18 cellular contexts compared by ENCODE assay signal in genomic region chr7:128430207-128430606, GRCh38. TPM values are rescaled to one million over a fixed set of nuclear protein-coding genes. Genes with fewer than 3 reads are reported as not detected.
DNase-seq lines count a peak whose midpoint lies in the region; ATAC-seq, FAIRE-seq and TF ChIP-seq lines count a peak whose summit lies in the region.
"Had no signal": no experiment of that assay in that cellular context is flagged by ENCODE, and none has a peak within 500 bp of the region (broad histone marks: within the 10 kb centered on the region; RNA-seq: fewer than 3 reads in every experiment).

No MANE protein-coding gene starts in this region.

- no peak for FAIRE-seq in A549 (lab: Jason Lieb, UNC)

- CTCF ChIA-PET in A549 (lab: Yijun Ruan, JAX) (interaction anchor here (0.7 to 23.8 kb wide), 12 partner anchors 14 to 454 kb away, joined by 3 to 695 read pairs (median 4); partner anchors contain the start of genes IMPDH1 and RBM28), PC-9 (lab: Charles Lee) (interaction anchor here (1.1 to 7.3 kb wide), 4 partner anchors 10 to 86 kb away, joined by 3 to 73 read pairs (median 6); partner anchors contain the start of gene RBM28)

- H3K27me3 ChIP-seq in PC-9 (ENCODE audit: insufficient read depth, low read depth), result no peaks in the 10 kb centered on the region
- H3K27me3 ChIP-seq: SJSA1 had no signal

- H3K4me1 ChIP-seq in A549 (peaks cover 62% of the 10 kb centered on the region), PC-9 (replicated peaks; ENCODE audit: insufficient read depth) (peaks cover 65% of the 10 kb centered on the region)
- H3K4me1 ChIP-seq: HAP-1 had no signal

- 76% methylated on average over 3 of the region's 3 CpGs for WGBS in A549 (ENCODE audit: missing lambda C conversion rate)

- H2AFZ ChIP-seq in PC-9, result no peak overlapping the region; the same call in 1 of the 2 replicates

- no peak for TF ChIP-seq EP300 in A549 (IDR thresholded peaks at IDR 0.05)

- no peak overlapping the region for H3K4me3 ChIP-seq in A549
- no peak overlapping the region for H3K4me3 ChIP-seq in PC-9
- H3K4me3 ChIP-seq in epithelial cell of proximal tubule (ENCODE audit: low read depth, low read length), result no peak overlapping the region
- H3K4me3 ChIP-seq: HAP-1, SJSA1 had no signal

- H3K9me3 ChIP-seq in A549, result no peaks in the 10 kb centered on the region
- H3K9me3 ChIP-seq in PC-9 (ENCODE audit: insufficient read depth, low read depth), result no peaks in the 10 kb centered on the region
- H3K9me3 ChIP-seq: HAP-1, SJSA1 had no signal

- no TSS peak for BruUV-seq in PC-9 (replicated peaks; lab: Mats Ljungman, UMichigan)

- ATAC-seq in A549, result no peak

- H4K20me1 ChIP-seq in PC-9 (ENCODE audit: insufficient read depth), result no peaks in the 10 kb centered on the region

- intact Hi-C loops in PC-9 (cut with micrococcal nuclease; ENCODE audit: unreplicated experiment), result no loop called here

- H3K79me2 ChIP-seq in PC-9 (ENCODE audit: low read depth), result no peaks in the 10 kb centered on the region

- peak; percentile 18 to 29; a peak in 2 of 5 replicates for TF ChIP-seq RAD21 in A549 (conservative IDR thresholded peaks at IDR 0.05 in 1 of 2, IDR thresholded peaks at IDR 0.05 in 1 of 2)

- DNase-seq in A549 (ENCODE audit: low read depth in 1 of 2, low spot score in 1 of 2) (peak in 1 of 2 experiments; percentile 44), PC-9 (no peak), epithelial cell of proximal tubule (ENCODE audit: low read depth) (no peak), globus pallidus (ENCODE audit: low spot score) (no peak), iPS-NIHi7 (ENCODE audit: extremely low spot score) (no peak), activated T-cell treated with anti-CD3 and anti-CD28 coated beads for 4 hours (no peak), NCI-H510A (lab: John Stamatoyannopoulos, UW) (no peak)
- DNase-seq: ACHN; AML-193; COR-L47; NCI-H1092; NCI-H2081 treated with DMSO at 0.1 percent for 48 hours; NCI-H2227 treated with DMSO at 0.1 percent for 48 hours; NCI-H526; NK-92 treated with Interleukin-12 subunit alpha and Interleukin-12 subunit beta, amount 100 ng/mL, for 24 hours had no signal

- H3K36me3 ChIP-seq in PC-9 (ENCODE audit: low read depth), result no peaks in the 10 kb centered on the region
- H3K36me3 ChIP-seq: HAP-1, SJSA1 had no signal

- POLR2A ChIA-PET in A549 (lab: Yijun Ruan, JAX) (interaction anchor here (1.0 kb wide), 1 partner anchor 29 kb away, joined by 3 read pairs; no protein-coding TSS in a partner anchor), PC-9 (lab: Charles Lee; ENCODE audit: unreplicated experiment) (no interaction called here)

- H3K27ac ChIP-seq in A549 (peak overlapping the region; percentile 87 to 95), PC-9 (peak overlapping the region; percentile 47; the same call in 1 of the 2 replicates)
- H3K27ac ChIP-seq: SJSA1 had no signal

- H3F3A ChIP-seq in PC-9 (ENCODE audit: insufficient read depth, low read depth), result peaks cover 25% of the 10 kb centered on the region

- peak overlapping the region; percentile 84; the same call in 2 of the 3 replicates for H3K4me2 ChIP-seq in A549
- H3K4me2 ChIP-seq in PC-9, result peak overlapping the region; percentile 44

- no peak for TF ChIP-seq POLR2A in A549 (IDR thresholded peaks at IDR 0.05; ENCODE audit: low read length)

- TF ChIP-seq CTCF in A549 (IDR thresholded peaks at IDR 0.05), result no peak
- peak; percentile 28; the same call in 2 of the 3 replicates for TF ChIP-seq CTCF in GM12872 (IDR thresholded peaks at IDR 0.05; ENCODE audit: insufficient read depth, low read depth, low read length)
- TF ChIP-seq CTCF in PC-9 (conservative IDR thresholded peaks at IDR 0.05), result no peak
- TF ChIP-seq CTCF in epithelial cell of proximal tubule (conservative IDR thresholded peaks at IDR 0.05; ENCODE audit: low read depth, low read length), result peak; percentile 9

- H3K9me2 ChIP-seq in PC-9 (ENCODE audit: insufficient read depth), result no peaks in the 10 kb centered on the region

TF ChIP-seq in A549, 52 proteins besides CTCF, POLR2A, EP300 and RAD21:
- TF ChIP-seq HOXB13 (CRISPR knock-in tag; IDR thresholded peaks at IDR 0.05; ENCODE audit: low read depth), result no peak
- no peak for TF ChIP-seq HES2 (IDR thresholded peaks at IDR 0.05)
- no peak for TF ChIP-seq E2F6 (IDR thresholded peaks at IDR 0.05; ENCODE audit: borderline replicate concordance, low read depth)
- no peak for TF ChIP-seq TP53 (CRISPR knock-in tag; IDR thresholded peaks at IDR 0.05)
- no peak for TF ChIP-seq ZC3H11A (IDR thresholded peaks at IDR 0.05)
- TF ChIP-seq PBX3 (IDR thresholded peaks at IDR 0.05), result no peak
- no peak for TF ChIP-seq CBX2 (IDR thresholded peaks at IDR 0.05; ENCODE audit: borderline replicate concordance, low read depth)
- TF ChIP-seq SMC3 (IDR thresholded peaks at IDR 0.05), result no peak
- TF ChIP-seq RARB (CRISPR knock-in tag; IDR thresholded peaks at IDR 0.05), result no peak
- no peak for TF ChIP-seq ZFP36 (IDR thresholded peaks at IDR 0.05; ENCODE audit: borderline replicate concordance, partially characterized antibody)
- TF ChIP-seq RNF2 (IDR thresholded peaks at IDR 0.05; ENCODE audit: borderline replicate concordance, low read depth), result no peak
- no peak for TF ChIP-seq HOXA7 (CRISPR knock-in tag; IDR thresholded peaks at IDR 0.05)
- TF ChIP-seq ZSCAN20 (CRISPR knock-in tag; IDR thresholded peaks at IDR 0.05), result no peak
- no peak for TF ChIP-seq MAZ (IDR thresholded peaks at IDR 0.05; ENCODE audit: borderline replicate concordance, low read depth, low read length)
- TF ChIP-seq NFE2L2 (conservative IDR thresholded peaks at IDR 0.05; ENCODE audit: low read length), result no peak
- no peak for TF ChIP-seq CBX8 (IDR thresholded peaks at IDR 0.05)
- no peak for TF ChIP-seq JUNB (IDR thresholded peaks at IDR 0.05)

RNA-seq across cellular contexts. Expression of gene IMPDH1, which starts 20.4 kb away (rescaled TPM):
- polyA plus RNA-seq in A549 (2011; rRNA removed), result 55.4 and 83.3 TPM in 2 replicates
- polyA plus RNA-seq in A549 (2012; cell fraction: cytosol; rRNA removed), result 79.8 and 101 TPM in 2 replicates
- polyA plus RNA-seq in A549 (2012; cell fraction: nucleus; rRNA removed), result 150 and 163 TPM in 2 replicates
- 65.1 to 66.9 TPM (median 65.4 TPM) in 3 replicates for polyA plus RNA-seq in A549 (2017; fragmentation: RNase III; extraction: RNeasy Plus Mini Kit Qiagen cat#74134 plus additional on column Dnase treatment)
- polyA minus RNA-seq in A549 (2011; rRNA and poly(A)+ RNA removed), result 127 and 130 TPM in 2 replicates
- 119 and 123 TPM in 2 replicates for total RNA-seq in PC-9 (2021)
- total RNA-seq in epithelial cell of proximal tubule, result 64.3 and 89.3 TPM in 2 replicates

RNA-seq across cellular contexts. Expression of gene HILPDA, which starts 25.5 kb away (rescaled TPM):
- 94.6 and 179 TPM in 2 replicates for polyA plus RNA-seq in A549 (2011; rRNA removed)
- polyA plus RNA-seq in A549 (2012; cell fraction: cytosol; rRNA removed), result 46.7 and 46.9 TPM in 2 replicates
- 16.5 and 23.0 TPM in 2 replicates for polyA plus RNA-seq in A549 (2012; cell fraction: nucleus; rRNA removed)
- 22.0 to 24.2 TPM (median 24.2 TPM) in 3 replicates for polyA plus RNA-seq in A549 (2017; fragmentation: RNase III; extraction: RNeasy Plus Mini Kit Qiagen cat#74134 plus additional on column Dnase treatment)
- polyA minus RNA-seq in A549 (2011; rRNA and poly(A)+ RNA removed), result 127 and 199 TPM in 2 replicates
- 22.8 and 30.3 TPM in 2 replicates for total RNA-seq in PC-9 (2021)
- total RNA-seq in epithelial cell of proximal tubule, result 21.6 and 33.7 TPM in 2 replicates

RNA-seq across cellular contexts. Expression of gene METTL2B, which starts 46.3 kb away (rescaled TPM):
- 48.8 and 49.1 TPM in 2 replicates for polyA plus RNA-seq in A549 (2011; rRNA removed)
- 16.2 and 17.9 TPM in 2 replicates for polyA plus RNA-seq in A549 (2012; cell fraction: cytosol; rRNA removed)
- 8.1 and 10.5 TPM in 2 replicates for polyA plus RNA-seq in A549 (2012; cell fraction: nucleus; rRNA removed)
- polyA plus RNA-seq in A549 (2017; fragmentation: RNase III; extraction: RNeasy Plus Mini Kit Qiagen cat#74134 plus additional on column Dnase treatment), result 25.9 to 32.3 TPM (median 28.0 TPM) in 3 replicates
- 22.7 and 26.3 TPM in 2 replicates for polyA minus RNA-seq in A549 (2011; rRNA and poly(A)+ RNA removed)
- total RNA-seq in PC-9 (2021), result 39.2 and 41.9 TPM in 2 replicates
- 39.6 and 39.9 TPM in 2 replicates for total RNA-seq in epithelial cell of proximal tubule

Comparison
In these comparisons a context has a peak if more than half of its experiments do, and no peak if none do; other contexts are left out.
1. CTCF ChIP-seq: peak in GM12872 (single experiment) and epithelial cell of proximal tubule (single experiment); none in A549 (single experiment) and PC-9 (single experiment).